ENCODE assay signal across 13 cellular contexts in the genomic region with DNA sequence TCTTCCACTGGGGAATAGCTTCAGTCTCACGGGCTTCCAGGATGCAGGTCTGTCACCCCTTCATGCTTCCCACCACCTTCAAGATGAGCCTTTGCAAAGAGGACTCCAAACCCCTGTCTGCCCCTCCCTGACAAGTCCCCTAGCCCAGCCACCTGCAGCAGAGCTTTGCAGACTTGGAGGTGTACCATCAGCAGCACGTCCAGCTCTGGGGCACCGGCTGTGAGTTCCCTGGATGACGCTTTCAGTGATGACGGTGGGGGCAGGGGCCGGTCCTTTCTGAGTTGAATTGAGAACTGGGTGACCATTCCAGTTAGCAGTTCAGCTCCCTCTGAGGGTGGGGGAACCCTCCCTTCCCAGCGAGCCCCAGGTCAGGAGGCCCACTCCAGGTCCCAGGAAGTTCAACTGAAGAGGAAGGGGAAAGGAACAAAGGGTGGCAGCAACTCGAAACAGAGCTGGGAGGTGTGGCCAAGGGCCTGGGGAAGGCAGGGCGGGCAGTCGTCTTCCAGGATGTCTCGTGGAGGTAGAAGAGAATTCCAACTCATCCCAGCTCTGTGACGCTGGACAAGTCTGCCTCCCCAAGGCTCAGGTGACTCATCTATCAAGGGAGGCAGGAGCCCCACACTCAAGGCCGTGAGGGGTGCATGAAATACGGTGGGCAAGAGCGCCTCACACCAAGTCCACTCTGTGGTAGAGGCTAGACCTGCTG.
DNase-seq lines count a peak whose midpoint lies in the region; ATAC-seq, FAIRE-seq and TF ChIP-seq lines count a peak whose summit lies in the region.
"Had no signal": no experiment of that assay in that cellular context is flagged by ENCODE, and none has a peak within 500 bp of the region (broad histone marks: within the 10 kb centered on the region; RNA-seq: fewer than 3 reads in every experiment).

No MANE protein-coding gene starts in this region.

- TF ChIP-seq EP300 in HepG2 (IDR thresholded peaks at IDR 0.05; ENCODE audit: low read depth in 2 of 2, low read length in 2 of 2) (no peak), HepG2 (CRISPR knock-in tag; IDR thresholded peaks at IDR 0.05; ENCODE audit: borderline replicate concordance) (no peak), K562 (IDR thresholded peaks at IDR 0.05; ENCODE audit: low read length) (no peak)

- TF ChIP-seq CTCF in HepG2 (CRISPR knock-in tag; IDR thresholded peaks at IDR 0.05) (no peak), right lobe of liver (IDR thresholded peaks at IDR 0.05) (no peak), K562 (IDR thresholded peaks at IDR 0.05 in 2 of 3, conservative IDR thresholded peaks at IDR 0.05 in 1 of 3; ENCODE audit: insufficient read depth in 2 of 3, low read depth in 1 of 3, low read length in 3 of 3) (no peak), glutamatergic neuron (IDR thresholded peaks at IDR 0.05; ENCODE audit: partially characterized antibody, unreplicated experiment) (no peak)

- H2AFZ ChIP-seq in HepG2 (ENCODE audit: low read length) (no peak overlapping the region), K562 (ENCODE audit: low read depth, low read length) (no peak overlapping the region)

- BruUV-seq in HepG2 (replicated peaks; lab: Mats Ljungman, UMichigan) (no TSS peak), K562 (replicated peaks; lab: Mats Ljungman, UMichigan) (no TSS peak)

- H3K56ac ChIP-seq in mesendoderm (ENCODE audit: low read length), result peak overlapping the region; percentile 31

- H3K79me1 ChIP-seq in mesendoderm (ENCODE audit: low read length), result no peaks in the 10 kb centered on the region

- H3K4me1 ChIP-seq in HepG2 (ENCODE audit: insufficient read depth, low read length) (peaks cover 42% of the 10 kb centered on the region), right lobe of liver (peaks cover 0 to 17% (median 8%) of the 10 kb centered on the region in 4 donors), K562 (replicated peaks in 1 of 2; ENCODE audit: control insufficient read depth in 2 of 2, insufficient read depth in 2 of 2, low read length in 2 of 2) (peaks cover 0 to 13% of the 10 kb centered on the region in 2 experiments; a peak in 1 of 5 replicates), mesendoderm (ENCODE audit: control insufficient read depth, low read depth, low read length) (peaks cover 2% of the 10 kb centered on the region)

- no peaks in the 10 kb centered on the region for H3K9me3 ChIP-seq in HepG2 (ENCODE audit: low read length)
- H3K9me3 ChIP-seq in right lobe of liver, result no peaks in the 10 kb centered on the region
- H3K9me3 ChIP-seq in K562 (replicated peaks; ENCODE audit: control insufficient read depth, insufficient read depth, low read depth, low read length), result no peaks in the 10 kb centered on the region
- H3K9me3 ChIP-seq: uterus had no signal

- FAIRE-seq in HepG2 (lab: Jason Lieb, UNC) (no peak), K562 (lab: Jason Lieb, UNC) (no peak)

- no peaks in the 10 kb centered on the region for H3K9me1 ChIP-seq in K562 (ENCODE audit: control insufficient read depth, insufficient read depth, low read length)

- H3K27me3 ChIP-seq in HepG2 (ENCODE audit: control insufficient read depth in 1 of 2, insufficient read depth in 2 of 2, low read length in 2 of 2) (peaks cover 14 to 46% of the 10 kb centered on the region in 2 experiments; a peak in 3 of 5 replicates), right lobe of liver (no peaks in the 10 kb centered on the region), K562 (ENCODE audit: control insufficient read depth in 2 of 2, insufficient read depth in 2 of 2, low read length in 2 of 2) (no peaks in the 10 kb centered on the region), mesendoderm (ENCODE audit: insufficient read depth, low read length, poor library complexity) (no peaks in the 10 kb centered on the region)
- H3K27me3 ChIP-seq: uterus had no signal

- no peak overlapping the region for H3K4me3 Mint-ChIP-seq in glutamatergic neuron (ENCODE audit: unreplicated experiment)
- H3K4me3 Mint-ChIP-seq in activated CD4-positive, alpha-beta memory T cell treated with anti-CD3 and anti-CD28 coated beads for 36 hours, result no peak overlapping the region
- H3K4me3 Mint-ChIP-seq: activated T-cell treated with anti-CD3 and anti-CD28 coated beads, Interleukin-2, amount 50 U/mL, for 24 hours; brain had no signal

- CTCF ChIA-PET in HepG2 (lab: Yijun Ruan, JAX; ENCODE audit: low intra/inter-chr PET ratio, low total read pairs), result no interaction called here
- CTCF ChIA-PET in K562 (lab: Yijun Ruan, JAX; ENCODE audit: low intra/inter-chr PET ratio), result no interaction called here
- CTCF ChIA-PET in activated CD4-positive, alpha-beta memory T cell treated with anti-CD3 and anti-CD28 coated beads for 36 hours (lab: Charles Lee), result interaction anchor here (0.6 to 4.7 kb wide), 4 partner anchors 9 to 632 kb away, joined by 3 to 30 read pairs (median 6); no protein-coding TSS in a partner anchor

- in situ Hi-C loops in HepG2 (cut with HindIII; ENCODE audit: extremely low pct_ligation_motif_present, low pct_unique_long_range_greater_than_20kb), result no loop called here
- in situ Hi-C loops in K562 (cut with MboI), result no loop called here

- H3K4me3 ChIP-seq in HepG2 (replicated peaks in 1 of 3; ENCODE audit: insufficient read depth in 1 of 3, low read depth in 2 of 3, low read length in 3 of 3) (peak overlapping the region in 1 of 3 experiments; percentile 8; a peak in 1 of 6 replicates), right lobe of liver (no peak overlapping the region), K562 (no peak overlapping the region), mesendoderm (ENCODE audit: low read length) (no peak overlapping the region)
- H3K4me3 ChIP-seq: uterus had no signal

- no peak overlapping the region for H3K18ac ChIP-seq in mesendoderm (ENCODE audit: low read length)

- no peaks in the 10 kb centered on the region for H3K4me1 Mint-ChIP-seq in glutamatergic neuron (ENCODE audit: low read depth, unreplicated experiment)
- peaks cover 9% of the 10 kb centered on the region for H3K4me1 Mint-ChIP-seq in activated CD4-positive, alpha-beta memory T cell treated with anti-CD3 and anti-CD28 coated beads for 36 hours (ENCODE audit: low read depth)

- no peak for TF ChIP-seq RAD21 in HepG2 (CRISPR knock-in tag; IDR thresholded peaks at IDR 0.05)
- TF ChIP-seq RAD21 in K562 (CRISPR knock-in tag; conservative IDR thresholded peaks at IDR 0.05 in 1 of 2, IDR thresholded peaks at IDR 0.05 in 1 of 2), result no peak

- no peak overlapping the region for H2AK5ac ChIP-seq in mesendoderm (ENCODE audit: low read length)

- H3K79me2 ChIP-seq in HepG2 (ENCODE audit: insufficient read depth, low read length) (no peaks in the 10 kb centered on the region), K562 (ENCODE audit: control insufficient read depth, insufficient read depth, low read length) (no peaks in the 10 kb centered on the region), mesendoderm (ENCODE audit: control insufficient read depth, insufficient read depth, low read length) (no peaks in the 10 kb centered on the region)

- H3K36me3 Mint-ChIP-seq in glutamatergic neuron (ENCODE audit: unreplicated experiment), result no peaks in the 10 kb centered on the region
- H3K36me3 Mint-ChIP-seq in activated CD4-positive, alpha-beta memory T cell treated with anti-CD3 and anti-CD28 coated beads for 36 hours, result no peaks in the 10 kb centered on the region
- H3K36me3 Mint-ChIP-seq: brain had no signal

- peaks cover 9% of the 10 kb centered on the region for H3K9me3 Mint-ChIP-seq in glutamatergic neuron (ENCODE audit: unreplicated experiment)
- H3K9me3 Mint-ChIP-seq in activated CD4-positive, alpha-beta memory T cell treated with anti-CD3 and anti-CD28 coated beads for 36 hours, result no peaks in the 10 kb centered on the region
- H3K9me3 Mint-ChIP-seq: activated T-cell treated with anti-CD3 and anti-CD28 coated beads, Interleukin-2, amount 50 U/mL, for 24 hours; brain had no signal

- no peak overlapping the region for H4K8ac ChIP-seq in mesendoderm (ENCODE audit: low read depth, low read length)

- no peak overlapping the region for H2BK120ac ChIP-seq in mesendoderm (ENCODE audit: low read depth, low read length)

- no peak overlapping the region for H4K5ac ChIP-seq in mesendoderm (ENCODE audit: low read length)

- H3K27me3 Mint-ChIP-seq in glutamatergic neuron (ENCODE audit: unreplicated experiment), result no peaks in the 10 kb centered on the region
- H3K27me3 Mint-ChIP-seq in activated CD4-positive, alpha-beta memory T cell treated with anti-CD3 and anti-CD28 coated beads for 36 hours, result peaks cover 2% of the 10 kb centered on the region
- H3K27me3 Mint-ChIP-seq: activated T-cell treated with anti-CD3 and anti-CD28 coated beads, Interleukin-2, amount 50 U/mL, for 24 hours; brain had no signal

- intact Hi-C loops in HepG2 (cut with micrococcal nuclease; ENCODE audit: unreplicated experiment), result no loop called here
- intact Hi-C loops in right lobe of liver (cut with DNase I), result no loop called here
- intact Hi-C loops in K562 (cut with micrococcal nuclease), result loop anchor here (5.0 kb wide), 1 partner anchor 191 kb away; no protein-coding TSS in a partner anchor
- intact Hi-C loops in activated CD4-positive, alpha-beta memory T cell treated with anti-CD3 and anti-CD28 coated beads for 36 hours (cut with micrococcal nuclease), result no loop called here

- H4K20me1 ChIP-seq in HepG2 (ENCODE audit: insufficient read depth, low read length) (no peaks in the 10 kb centered on the region), K562 (replicated peaks; ENCODE audit: control insufficient read depth, insufficient read depth, low read length) (no peaks in the 10 kb centered on the region)

- H3K23ac ChIP-seq in mesendoderm (ENCODE audit: low read length), result no peak overlapping the region

- no peak overlapping the region for H3K27ac Mint-ChIP-seq in glutamatergic neuron (ENCODE audit: unreplicated experiment)
- no peak overlapping the region for H3K27ac Mint-ChIP-seq in activated CD4-positive, alpha-beta memory T cell treated with anti-CD3 and anti-CD28 coated beads for 36 hours

- TF ChIP-seq POLR2A in HepG2 (IDR thresholded peaks at IDR 0.05; ENCODE audit: insufficient read depth in 1 of 2, low read depth in 2 of 2, low read length in 2 of 2) (no peak), right lobe of liver (IDR thresholded peaks at IDR 0.05) (no peak), K562 (conservative IDR thresholded peaks at IDR 0.05) (peak; percentile 34; the same call in 1 of the 2 replicates)

- H3K27ac ChIP-seq in HepG2 (ENCODE audit: extremely low read length, insufficient read depth, low read length) (no peak overlapping the region), right lobe of liver (no peak overlapping the region), K562 (ENCODE audit: extremely low read depth, low read depth, low read length) (no peak overlapping the region), mesendoderm (ENCODE audit: low read depth, low read length) (no peak overlapping the region)
- H3K27ac ChIP-seq: uterus had no signal

- POLR2A ChIA-PET in HepG2 (lab: Yijun Ruan, JAX) (interaction anchor here (1.8 kb wide), 1 partner anchor 195 kb away, joined by 3 read pairs; no protein-coding TSS in a partner anchor), K562 (lab: Yijun Ruan, JAX) (interaction anchor here (0.6 to 2.0 kb wide), 4 partner anchors 8 to 73 kb away, joined by 3 to 5 read pairs (median 4); no protein-coding TSS in a partner anchor)
- POLR2A ChIA-PET in activated CD4-positive, alpha-beta memory T cell treated with anti-CD3 and anti-CD28 coated beads for 36 hours (lab: Charles Lee), result no interaction called here

- H3K9ac ChIP-seq in HepG2 (ENCODE audit: insufficient read depth, low read depth, low read length) (no peak overlapping the region), K562 (ENCODE audit: insufficient read depth in 1 of 2, low read depth in 2 of 2, low read length in 2 of 2) (peak overlapping the region in 1 of 2 experiments; percentile 68; a peak in 2 of 4 replicates), mesendoderm (ENCODE audit: low read length) (no peak overlapping the region)

- H3K36me3 ChIP-seq in HepG2 (replicated peaks in 1 of 2; ENCODE audit: control insufficient read depth in 1 of 2, insufficient read depth in 2 of 2, low read length in 2 of 2) (no peaks in the 10 kb centered on the region), right lobe of liver (no peaks in the 10 kb centered on the region), K562 (ENCODE audit: control insufficient read depth, insufficient read depth, low read length) (peaks cover 54% of the 10 kb centered on the region), mesendoderm (ENCODE audit: control insufficient read depth, insufficient read depth, low read length) (no peaks in the 10 kb centered on the region)
- H3K36me3 ChIP-seq: uterus had no signal

- DNase-seq in HepG2 (ENCODE audit: low spot score) (no peak), right lobe of liver (no peak), K562 (ENCODE audit: extremely low read depth in 1 of 4, low spot score in 3 of 4) (no peak), mesendoderm (peak; percentile 40), glutamatergic neuron (no peak), putamen (ENCODE audit: low spot score) (no peak)
- no peak for DNase-seq in activated CD4-positive, alpha-beta memory T cell treated with anti-CD3 and anti-CD28 coated beads for 36 hours
- DNase-seq: activated T-cell treated with anti-CD3 and anti-CD28 coated beads, Interleukin-2, amount 50 U/mL, for 24 hours; DMS79; NCI-H187 treated with DMSO at 0.1 percent for 48 hours; uterus had no signal

- H2BK5ac ChIP-seq in mesendoderm (ENCODE audit: low read length), result no peak overlapping the region

- no peak overlapping the region for H2BK15ac ChIP-seq in mesendoderm (replicated peaks; ENCODE audit: low read depth)

- H3K4me2 ChIP-seq in HepG2 (ENCODE audit: low read depth, low read length) (peak overlapping the region; percentile 26; the same call in 1 of the 2 replicates), K562 (ENCODE audit: insufficient read depth, low read length) (no peak overlapping the region), mesendoderm (ENCODE audit: low read length) (no peak overlapping the region)

- WGBS in HepG2 (ENCODE audit: low lambda C conversion rate), result 29% methylated on average over 15 of the region's 15 CpGs
- WGBS in right lobe of liver (ENCODE audit: insufficient coverage, low coverage, low lambda C conversion rate, missing lambda C conversion rate), result 16% methylated on average over 6 of the region's 15 CpGs
- WGBS in K562 (ENCODE audit: insufficient coverage, low coverage, missing lambda C conversion rate), result 76% methylated on average over 11 of the region's 15 CpGs
- WGBS in mesendoderm (ENCODE audit: extremely low coverage, insufficient coverage, low lambda C conversion rate), result no CpG with 5 or more reads among the region's 15 CpGs

- no peak overlapping the region for H3K4ac ChIP-seq in mesendoderm (ENCODE audit: low read depth, low read length)

- ATAC-seq in HepG2 (peak; percentile 7), right lobe of liver (no peak), K562 (no peak), HG03457 (IDR thresholded peaks at IDR 0.05; ENCODE audit: unreplicated experiment) (no peak)

Comparison
In these comparisons a context has a peak if more than half of its experiments do, and no peak if none do; other contexts are left out.
1. Of the 241 proteins assayed by ChIP-seq in both HepG2 and K562: peak only in HepG2: IRF9, JUND and ZNF274; only in K562: POLR2A and POLR2G; in both: none; in neither: 234; mixed calls (peak in some experiments, not most) for 2.